16 cellular contexts compared by ENCODE assay signal in genomic region chr2:227366861-227367800, GRCh38. TPM values are rescaled to one million over a fixed set of nuclear protein-coding genes. Genes with fewer than 3 reads are reported as not detected.
DNase-seq lines count a peak whose midpoint lies in the region; ATAC-seq and TF ChIP-seq lines count a peak whose summit lies in the region.
"Had no signal": no experiment of that assay in that cellular context is flagged by ENCODE, and none has a peak within 500 bp of the region (broad histone marks: within the 10 kb centered on the region; RNA-seq: fewer than 3 reads in every experiment).

No MANE protein-coding gene starts in this region.

- peak overlapping the region; percentile 75 for H3K4me2 ChIP-seq in SK-N-SH

- peak in 1 of 2 experiments; percentile 50; a peak in 1 of 4 replicates for TF ChIP-seq EP300 in SK-N-SH (IDR thresholded peaks at IDR 0.05; ENCODE audit: borderline replicate concordance in 1 of 2, low read depth in 1 of 2, low read length in 1 of 2)

- H3K27ac Mint-ChIP-seq in activated T-helper 1 cell treated with anti-CD3 and anti-CD28 coated beads, Interleukin-12 subunit alpha, Interleukin-12 subunit beta, Interleukin-2, Interleukin-4 antibody, amounts not matched to agents 30 ng/mL and 10 ng/mL and 1 ng/mL, durations not matched to agents 14 hours and 24 hours and 36 hours: no peak overlapping the region
- H3K27ac Mint-ChIP-seq: type B pancreatic cell had no signal

- no peak for TF ChIP-seq CTCF in SK-N-SH (IDR thresholded peaks at IDR 0.05)
- TF ChIP-seq CTCF in foreskin fibroblast (IDR thresholded peaks at IDR 0.05; ENCODE audit: low read depth, low read length): no peak
- TF ChIP-seq CTCF in tibial artery (IDR thresholded peaks at IDR 0.05): no peak

- peak overlapping the region; percentile 12; the same call in 1 of the 2 replicates for H2AFZ ChIP-seq in SK-N-SH (ENCODE audit: low read depth)

- no peaks in the 10 kb centered on the region for H3K9me3 ChIP-seq in SK-N-SH
- H3K9me3 ChIP-seq in tibial artery: no peaks in the 10 kb centered on the region

- CTCF ChIA-PET in SK-N-SH (lab: Yijun Ruan, JAX): interaction anchor here (0.7 to 0.8 kb wide), 2 partner anchors 10 to 13 kb away, joined by 3 read pairs; no protein-coding TSS in a partner anchor

- intact Hi-C loops in tibial artery (cut with DNase I; ENCODE audit: low total_unique reads): no loop called here
- intact Hi-C loops in activated T-helper 1 cell treated with anti-CD3 and anti-CD28 coated beads, Interleukin-12 subunit alpha, Interleukin-12 subunit beta, Interleukin-2, Interleukin-4 antibody, amounts not matched to agents 30 ng/mL and 10 ng/mL and 1 ng/mL, durations not matched to agents 14 hours and 24 hours and 36 hours (cut with micrococcal nuclease): no loop called here
- intact Hi-C loops in posterior vena cava (cut with DNase I): no loop called here

- H3K27me3 ChIP-seq in SK-N-SH (ENCODE audit: insufficient read depth): no peaks in the 10 kb centered on the region
- no peaks in the 10 kb centered on the region for H3K27me3 ChIP-seq in tibial artery

- H3K27me3 Mint-ChIP-seq in activated T-helper 1 cell treated with anti-CD3 and anti-CD28 coated beads, Interleukin-12 subunit alpha, Interleukin-12 subunit beta, Interleukin-2, Interleukin-4 antibody, amounts not matched to agents 30 ng/mL and 10 ng/mL and 1 ng/mL, durations not matched to agents 14 hours and 24 hours and 36 hours (ENCODE audit: insufficient read depth): peaks cover 2% of the 10 kb centered on the region
- H3K27me3 Mint-ChIP-seq: type B pancreatic cell had no signal

- no peak overlapping the region for H3K4me3 Mint-ChIP-seq in activated T-helper 1 cell treated with anti-CD3 and anti-CD28 coated beads, Interleukin-12 subunit alpha, Interleukin-12 subunit beta, Interleukin-2, Interleukin-4 antibody, amounts not matched to agents 30 ng/mL and 10 ng/mL and 1 ng/mL, durations not matched to agents 14 hours and 24 hours and 36 hours
- H3K4me3 Mint-ChIP-seq: type B pancreatic cell had no signal

- 23% methylated on average over 14 of the region's 14 CpGs for WGBS in SK-N-SH (ENCODE audit: low lambda C conversion rate)

- no peaks in the 10 kb centered on the region for H3K36me3 Mint-ChIP-seq in activated T-helper 1 cell treated with anti-CD3 and anti-CD28 coated beads, Interleukin-12 subunit alpha, Interleukin-12 subunit beta, Interleukin-2, Interleukin-4 antibody, amounts not matched to agents 30 ng/mL and 10 ng/mL and 1 ng/mL, durations not matched to agents 14 hours and 24 hours and 36 hours (ENCODE audit: low read depth)
- H3K36me3 Mint-ChIP-seq: type B pancreatic cell had no signal

- no peaks in the 10 kb centered on the region for H3K36me3 ChIP-seq in SK-N-SH (replicated peaks in 1 of 2; ENCODE audit: control insufficient read depth in 1 of 2, insufficient read depth in 2 of 2, low read length in 1 of 2)
- H3K36me3 ChIP-seq in tibial artery: no peaks in the 10 kb centered on the region

- H3K4me1 ChIP-seq in SK-N-SH (ENCODE audit: control insufficient read depth in 1 of 2, insufficient read depth in 2 of 2, low read depth in 1 of 2, low read length in 1 of 2) (peaks cover 11 to 46% of the 10 kb centered on the region in 2 experiments), tibial artery (peaks cover 0 to 53% (median 30%) of the 10 kb centered on the region in 4 donors)

- H3K79me2 ChIP-seq in SK-N-SH (ENCODE audit: insufficient read depth): no peaks in the 10 kb centered on the region

- no peaks in the 10 kb centered on the region for H4K20me1 ChIP-seq in SK-N-SH (ENCODE audit: insufficient read depth)

- ATAC-seq in GM21825 (IDR thresholded peaks at IDR 0.05; ENCODE audit: unreplicated experiment): no peak

- H3K9ac ChIP-seq in SK-N-SH: peak overlapping the region; percentile 7; the same call in 1 of the 2 replicates

- H3K27ac ChIP-seq in SK-N-SH (ENCODE audit: low read depth in 2 of 2, low read length in 1 of 2) (peak overlapping the region in 1 of 2 experiments; percentile 85; a peak in 2 of 4 replicates), tibial artery (peak overlapping the region; percentile 65 to 67)

- no peak for TF ChIP-seq RAD21 in SK-N-SH (IDR thresholded peaks at IDR 0.05; ENCODE audit: low read length)

- no peaks in the 10 kb centered on the region for H3K9me3 Mint-ChIP-seq in activated T-helper 1 cell treated with anti-CD3 and anti-CD28 coated beads, Interleukin-12 subunit alpha, Interleukin-12 subunit beta, Interleukin-2, Interleukin-4 antibody, amounts not matched to agents 30 ng/mL and 10 ng/mL and 1 ng/mL, durations not matched to agents 14 hours and 24 hours and 36 hours

- peaks cover 43% of the 10 kb centered on the region for H3F3A ChIP-seq in SK-N-SH (replicated peaks; ENCODE audit: insufficient read depth)

- POLR2A ChIA-PET in SK-N-SH (lab: Yijun Ruan, JAX): no interaction called here

- no peaks in the 10 kb centered on the region for H3K9me2 ChIP-seq in SK-N-SH

- H3K4me1 Mint-ChIP-seq in activated T-helper 1 cell treated with anti-CD3 and anti-CD28 coated beads, Interleukin-12 subunit alpha, Interleukin-12 subunit beta, Interleukin-2, Interleukin-4 antibody, amounts not matched to agents 30 ng/mL and 10 ng/mL and 1 ng/mL, durations not matched to agents 14 hours and 24 hours and 36 hours (ENCODE audit: low read depth): peaks cover 10% of the 10 kb centered on the region

- H3K4me3 ChIP-seq in SK-N-SH (ENCODE audit: low read depth in 2 of 2, low read length in 1 of 2) (no peak overlapping the region), foreskin fibroblast (ENCODE audit: low read depth in 1 of 2, low read length in 2 of 2) (no peak overlapping the region), tibial artery (no peak overlapping the region)

- DNase-seq in NOMO-1 (lab: John Stamatoyannopoulos, UW; ENCODE audit: unreplicated experiment in 2 of 2) (peak; percentile 27 to 50), NOMO-1 treated with dmso at 0.1 percent for 144 hours (lab: John Stamatoyannopoulos, UW; ENCODE audit: unreplicated experiment) (no peak), SK-N-SH (no peak), foreskin fibroblast (peak; percentile 60 to 82), tibial artery (peak in 1 of 2 donors; percentile 46), posterior vena cava (ENCODE audit: low spot score) (no peak)
- DNase-seq in activated T-helper 1 cell treated with anti-CD3 and anti-CD28 coated beads, Interleukin-12 subunit alpha, Interleukin-12 subunit beta, Interleukin-2, Interleukin-4 antibody, amounts not matched to agents 30 ng/mL and 10 ng/mL and 1 ng/mL, durations not matched to agents 14 hours and 24 hours and 36 hours (ENCODE audit: low spot score): no peak
- DNase-seq: erythroblast, kidney glomerular epithelial cell, NCI-H526 had no signal

TF ChIP-seq in SK-N-SH, 30 proteins besides CTCF, POLR2A, EP300 and RAD21:
- TF ChIP-seq TCF12 (IDR thresholded peaks at IDR 0.05) (peak; percentile 26), RXRA (IDR thresholded peaks at IDR 0.05; ENCODE audit: borderline replicate concordance, low read depth) (0 out of 2 replicates have a peak, but pooled peaks have one; percentile 11), FOXJ3 (CRISPR knock-in tag; IDR thresholded peaks at IDR 0.05) (no peak), FOXM1 (IDR thresholded peaks at IDR 0.05; ENCODE audit: low read depth) (no peak), FOSL2 (IDR thresholded peaks at IDR 0.05; ENCODE audit: borderline replicate concordance, low read depth) (peak; percentile 55; the same call in 1 of the 2 replicates), NFIC (IDR thresholded peaks at IDR 0.05; ENCODE audit: borderline replicate concordance) (peak; percentile 78), MEF2A (IDR thresholded peaks at IDR 0.05; ENCODE audit: borderline replicate concordance, low read depth) (0 out of 2 replicates have a peak, but pooled peaks have one; percentile 55), PBX3 (IDR thresholded peaks at IDR 0.05) (peak; percentile 52), ELF1 (IDR thresholded peaks at IDR 0.05) (no peak)

RNA-seq across cellular contexts. Expression of gene TM4SF20, which starts 12.0 kb away (rescaled TPM):
- 0.03 and 0.13 TPM in 2 replicates for polyA plus RNA-seq in SK-N-SH (2012; rRNA removed)
- polyA plus RNA-seq in SK-N-SH (2012; cell fraction: cytosol; rRNA removed): 0.14 and 0.17 TPM in 2 replicates
- polyA plus RNA-seq in SK-N-SH (2012; cell fraction: nucleus; rRNA removed): 0.07 and 0.08 TPM in 2 replicates
- not detected in 2 replicates for total RNA-seq in activated T-helper 1 cell treated with anti-CD3 and anti-CD28 coated beads, Interleukin-12 subunit alpha, Interleukin-12 subunit beta, Interleukin-2, Interleukin-4 antibody, amounts not matched to agents 30 ng/mL and 10 ng/mL and 1 ng/mL, durations not matched to agents 14 hours and 24 hours and 36 hours
- total RNA-seq in posterior vena cava: under 1 TPM in 1 of 2 donors, not detected in 1; 0.10 TPM
- total RNA-seq: A673; H1; T-helper 2 cell treated with Interferon-gamma antibody and Interleukin-4, amounts not matched to agents 100 ng/mL and 5 ng/mL, for 36 hours had no signal
- polyA plus RNA-seq: H1 had no signal

RNA-seq across cellular contexts. Expression of gene SCYGR1, which starts 20.6 kb away (rescaled TPM):
- polyA plus RNA-seq in SK-N-SH (2012; rRNA removed): not detected in 2 replicates
- polyA plus RNA-seq in SK-N-SH (2012; cell fraction: cytosol; rRNA removed): not detected in 2 replicates
- not detected in 2 replicates for polyA plus RNA-seq in SK-N-SH (2012; cell fraction: nucleus; rRNA removed)
- not detected in 2 replicates for total RNA-seq in activated T-helper 1 cell treated with anti-CD3 and anti-CD28 coated beads, Interleukin-12 subunit alpha, Interleukin-12 subunit beta, Interleukin-2, Interleukin-4 antibody, amounts not matched to agents 30 ng/mL and 10 ng/mL and 1 ng/mL, durations not matched to agents 14 hours and 24 hours and 36 hours
- total RNA-seq in posterior vena cava: not detected
- total RNA-seq: A673; H1; T-helper 2 cell treated with Interferon-gamma antibody and Interleukin-4, amounts not matched to agents 100 ng/mL and 5 ng/mL, for 36 hours had no signal
- polyA plus RNA-seq: adipose tissue, H1 had no signal

RNA-seq across cellular contexts. Expression of gene MFF, which starts 42.1 kb away (rescaled TPM):
- 51.0 and 51.5 TPM in 2 replicates for polyA plus RNA-seq in SK-N-SH (2012; rRNA removed)
- polyA plus RNA-seq in SK-N-SH (2012; cell fraction: cytosol; rRNA removed): 56.4 and 67.7 TPM in 2 replicates
- 50.5 and 79.4 TPM in 2 replicates for polyA plus RNA-seq in SK-N-SH (2012; cell fraction: nucleus; rRNA removed)
- 69.9 and 74.9 TPM in 2 replicates for total RNA-seq in activated T-helper 1 cell treated with anti-CD3 and anti-CD28 coated beads, Interleukin-12 subunit alpha, Interleukin-12 subunit beta, Interleukin-2, Interleukin-4 antibody, amounts not matched to agents 30 ng/mL and 10 ng/mL and 1 ng/mL, durations not matched to agents 14 hours and 24 hours and 36 hours
- 10 to 100 TPM; 52.2 to 55.2 TPM for total RNA-seq in posterior vena cava

Comparison
In these comparisons a context has a peak if more than half of its experiments do, and no peak if none do; other contexts are left out.
1. DNase-seq: peak in NOMO-1 (2 of 2) and foreskin fibroblast (2 of 2); none in NOMO-1 treated with dmso at 0.1 percent for 144 hours (single experiment), SK-N-SH (single experiment), activated T-helper 1 cell treated with anti-CD3 and anti-CD28 coated beads, Interleukin-12 subunit alpha, Interleukin-12 subunit beta, Interleukin-2, Interleukin-4 antibody, amounts not matched to agents 30 ng/mL and 10 ng/mL and 1 ng/mL, durations not matched to agents 14 hours and 24 hours and 36 hours (single experiment) and posterior vena cava (single experiment).